In genomic region chr10:83724471-83725241, GRCh38 we compare ENCODE assay signal across 13 cellular contexts.
DNase-seq lines count a peak whose midpoint lies in the region; ATAC-seq, FAIRE-seq and TF ChIP-seq lines count a peak whose summit lies in the region.
"Had no signal": no experiment of that assay in that cellular context is flagged by ENCODE, and none has a peak within 500 bp of the region (broad histone marks: within the 10 kb centered on the region; RNA-seq: fewer than 3 reads in every experiment).

No MANE protein-coding gene starts in this region.

- no peaks in the 10 kb centered on the region for H4K20me1 ChIP-seq in smooth muscle cell (ENCODE audit: low read depth)

- H3K4me3 Mint-ChIP-seq in Calu3 (ENCODE audit: low read depth, unreplicated experiment) = no peak overlapping the region

- CTCF ChIA-PET in Calu3 (lab: Charles Lee) = no interaction called here

- no peak for TF ChIP-seq CTCF in smooth muscle cell (IDR thresholded peaks at IDR 0.05; ENCODE audit: borderline replicate concordance, insufficient read depth, poor library complexity, severe bottlenecking)
- TF ChIP-seq CTCF in Calu3 (IDR thresholded peaks at IDR 0.05; ENCODE audit: unreplicated experiment) = no peak

- no peak overlapping the region for H3K27ac Mint-ChIP-seq in Calu3 (ENCODE audit: unreplicated experiment)

- no peaks in the 10 kb centered on the region for H3K9me3 ChIP-seq in smooth muscle cell (replicated peaks; ENCODE audit: low read depth)

- peaks cover 10% of the 10 kb centered on the region for H3K9me3 Mint-ChIP-seq in Calu3 (ENCODE audit: low read depth, unreplicated experiment)

- no peaks in the 10 kb centered on the region for H3F3A ChIP-seq in smooth muscle cell (ENCODE audit: low read depth)

- H3K36me3 Mint-ChIP-seq in Calu3 (ENCODE audit: insufficient read depth, unreplicated experiment) = no peaks in the 10 kb centered on the region

- ATAC-seq in GM21367 (IDR thresholded peaks at IDR 0.05; ENCODE audit: unreplicated experiment) (peak; percentile 87), HG03039 (IDR thresholded peaks at IDR 0.05; ENCODE audit: unreplicated experiment) (peak; percentile 81)

- no TSS peak for BruUV-seq in Calu3 (replicated peaks; lab: Mats Ljungman, UMichigan)

- 83% methylated on average over 5 of the region's 5 CpGs for WGBS in smooth muscle cell (ENCODE audit: low lambda C conversion rate)

- H3K27me3 Mint-ChIP-seq in Calu3 (ENCODE audit: unreplicated experiment) = no peaks in the 10 kb centered on the region

- no peak overlapping the region for H3K4me3 ChIP-seq in smooth muscle cell

- DNase-seq in GM18507 (ENCODE audit: extremely low spot score, insufficient read length, low read depth) = no peak
- DNase-seq in smooth muscle cell (lab: John Stamatoyannopoulos, UW; ENCODE audit: unreplicated experiment) = no peak
- DNase-seq in RKO (ENCODE audit: low spot score) = no peak
- DNase-seq in Calu3 = no peak
- no peak for DNase-seq in activated T-cell treated with anti-CD3 and anti-CD28 coated beads, Interleukin-2, amount 50 U/mL, for 1 hour
- DNase-seq: aorta, IMR-90, NCI-H187 had no signal

- intact Hi-C loops in Calu3 (cut with micrococcal nuclease; ENCODE audit: unreplicated experiment) = no loop called here

- peak; percentile 56 for FAIRE-seq in GM18507 (lab: Jason Lieb, UNC)
- FAIRE-seq: endometrium, H54 had no signal

- H3K4me2 ChIP-seq in smooth muscle cell = no peak overlapping the region

- no peaks in the 10 kb centered on the region for H3K79me2 ChIP-seq in smooth muscle cell (ENCODE audit: low read depth)

- no peaks in the 10 kb centered on the region for H3K4me1 Mint-ChIP-seq in Calu3 (ENCODE audit: low read depth, unreplicated experiment)

- H3K9ac ChIP-seq in smooth muscle cell (ENCODE audit: low read depth) = no peak overlapping the region

- no peaks in the 10 kb centered on the region for H3K36me3 ChIP-seq in smooth muscle cell (ENCODE audit: low read depth)

- no peak overlapping the region for H2AFZ ChIP-seq in smooth muscle cell (ENCODE audit: low read depth)

- H3K4me1 ChIP-seq in smooth muscle cell (ENCODE audit: low read depth) = no peaks in the 10 kb centered on the region

- peak overlapping the region; percentile 80 for H3K27ac ChIP-seq in cingulate gyrus (ENCODE audit: low read depth, low read length)
- no peak overlapping the region for H3K27ac ChIP-seq in smooth muscle cell (ENCODE audit: low read depth)

- H3K27me3 ChIP-seq in smooth muscle cell (ENCODE audit: low read depth) = no peaks in the 10 kb centered on the region
